Comparison of ENCODE assay signal across 19 cellular contexts in genomic region chr12:107390414-107390813, GRCh38.
A peak's percentile ranks its signal among the peaks of the same experiment; 100 is the strongest.
DNase-seq lines count a peak whose midpoint lies in the region; ATAC-seq and TF ChIP-seq lines count a peak whose summit lies in the region.
"Had no signal": no experiment of that assay in that cellular context is flagged by ENCODE, and none has a peak within 500 bp of the region (broad histone marks: within the 10 kb centered on the region; RNA-seq: fewer than 3 reads in every experiment).

No MANE protein-coding gene starts in this region.

- DNase-seq in activated naive CD4-positive, alpha-beta T cell treated with anti-CD3 and anti-CD28 coated beads for 36 hours = no peak
- no peak for DNase-seq in activated T-helper 1 cell treated with anti-CD3 and anti-CD28 coated beads, Interleukin-12 subunit alpha, Interleukin-12 subunit beta, Interleukin-2, Interleukin-4 antibody, amounts not matched to agents 30 ng/mL and 10 ng/mL and 1 ng/mL, durations not matched to agents 14 hours and 24 hours and 36 hours (ENCODE audit: low spot score)
- no peak for DNase-seq in stimulated activated effector memory CD8-positive, alpha-beta T cell treated with anti-CD3 and anti-CD28 coated beads, Interleukin-12 subunit alpha, Interleukin-12 subunit beta, amount 100 ng/mL, for 72 hours (ENCODE audit: low spot score in 2 of 2)
- DNase-seq in NCI-H1694 treated with DMSO at 0.1 percent for 48 hours (lab: John Stamatoyannopoulos, UW) (no peak), heart right ventricle (no peak), DMS79 (lab: John Stamatoyannopoulos, UW) (no peak)
- DNase-seq: Calu3; Kasumi-1; MM.1S; NCI-H1092 treated with DMSO at 0.1 percent for 48 hours; NCI-H1694; NCI-H345; NCI-H69; NK-92 treated with Interleukin-12 subunit alpha and Interleukin-12 subunit beta, amount 100 ng/mL, for 24 hours; RPMI8226 had no signal

- no peak for ATAC-seq in stimulated activated effector memory CD8-positive, alpha-beta T cell treated with anti-CD3 and anti-CD28 coated beads, Interleukin-12 subunit alpha, Interleukin-12 subunit beta, amount 100 ng/mL, for 72 hours
- ATAC-seq in heart right ventricle = no peak

- peaks cover 0 to 5% (median 0%) of the 10 kb centered on the region in 9 donors for H3K4me1 ChIP-seq in heart right ventricle
- H3K4me1 ChIP-seq: HAP-1 had no signal

- H3K9me3 Mint-ChIP-seq in activated naive CD4-positive, alpha-beta T cell treated with anti-CD3 and anti-CD28 coated beads, Interleukin-2, amount 50 U/mL, for 24 hours = no peaks in the 10 kb centered on the region
- peaks cover 9% of the 10 kb centered on the region for H3K9me3 Mint-ChIP-seq in activated naive CD4-positive, alpha-beta T cell treated with anti-CD3 and anti-CD28 coated beads for 36 hours
- H3K9me3 Mint-ChIP-seq in IgD-negative memory B cell = no peaks in the 10 kb centered on the region
- H3K9me3 Mint-ChIP-seq in activated T-helper 1 cell treated with anti-CD3 and anti-CD28 coated beads, Interleukin-12 subunit alpha, Interleukin-12 subunit beta, Interleukin-2, Interleukin-4 antibody, amounts not matched to agents 30 ng/mL and 10 ng/mL and 1 ng/mL, durations not matched to agents 14 hours and 24 hours and 36 hours = peaks cover 9% of the 10 kb centered on the region
- no peaks in the 10 kb centered on the region for H3K9me3 Mint-ChIP-seq in stimulated activated effector memory CD8-positive, alpha-beta T cell treated with anti-CD3 and anti-CD28 coated beads, Interleukin-12 subunit alpha, Interleukin-12 subunit beta, amount 100 ng/mL, for 72 hours

- H3K36me3 ChIP-seq in heart right ventricle = no peaks in the 10 kb centered on the region
- H3K36me3 ChIP-seq: HAP-1 had no signal

- no peak overlapping the region for H3K27ac ChIP-seq in heart right ventricle
- H3K27ac ChIP-seq: C4-2B had no signal

- 73 to 75% methylated on average over 2 of the region's 2 CpGs for WGBS in heart right ventricle, 2 donors

- peaks cover 0 to 18% (median 0%) of the 10 kb centered on the region in 11 donors for H3K9me3 ChIP-seq in heart right ventricle
- H3K9me3 ChIP-seq: HAP-1 had no signal

- H3K27me3 ChIP-seq in heart right ventricle = peaks cover 0 to 5% (median 0%) of the 10 kb centered on the region in 7 donors

- peak overlapping the region; percentile 5 for H3K27ac Mint-ChIP-seq in activated naive CD4-positive, alpha-beta T cell treated with anti-CD3 and anti-CD28 coated beads, Interleukin-2, amount 50 U/mL, for 24 hours
- H3K27ac Mint-ChIP-seq in activated naive CD4-positive, alpha-beta T cell treated with anti-CD3 and anti-CD28 coated beads for 36 hours = no peak overlapping the region
- peak overlapping the region in 2 of 3 donors; percentile 19 to 71 for H3K27ac Mint-ChIP-seq in IgD-negative memory B cell
- H3K27ac Mint-ChIP-seq in activated T-helper 1 cell treated with anti-CD3 and anti-CD28 coated beads, Interleukin-12 subunit alpha, Interleukin-12 subunit beta, Interleukin-2, Interleukin-4 antibody, amounts not matched to agents 30 ng/mL and 10 ng/mL and 1 ng/mL, durations not matched to agents 14 hours and 24 hours and 36 hours = peak overlapping the region; percentile 32
- peak overlapping the region; percentile 68 for H3K27ac Mint-ChIP-seq in stimulated activated effector memory CD8-positive, alpha-beta T cell treated with anti-CD3 and anti-CD28 coated beads, Interleukin-12 subunit alpha, Interleukin-12 subunit beta, amount 100 ng/mL, for 72 hours

- intact Hi-C loops in activated naive CD4-positive, alpha-beta T cell treated with anti-CD3 and anti-CD28 coated beads for 36 hours (cut with micrococcal nuclease) = no loop called here
- intact Hi-C loops in activated T-helper 1 cell treated with anti-CD3 and anti-CD28 coated beads, Interleukin-12 subunit alpha, Interleukin-12 subunit beta, Interleukin-2, Interleukin-4 antibody, amounts not matched to agents 30 ng/mL and 10 ng/mL and 1 ng/mL, durations not matched to agents 14 hours and 24 hours and 36 hours (cut with micrococcal nuclease) = loop anchor here (2.0 kb wide), 1 partner anchor 18 kb away; no protein-coding TSS in a partner anchor
- intact Hi-C loops in heart right ventricle (cut with DNase I) = loop anchor here in 2 of 10 donors (10.0 kb wide), 1 partner anchor 256 kb away; no protein-coding TSS in a partner anchor

- no peak overlapping the region for H3K4me3 Mint-ChIP-seq in activated naive CD4-positive, alpha-beta T cell treated with anti-CD3 and anti-CD28 coated beads, Interleukin-2, amount 50 U/mL, for 24 hours
- H3K4me3 Mint-ChIP-seq in activated naive CD4-positive, alpha-beta T cell treated with anti-CD3 and anti-CD28 coated beads for 36 hours = no peak overlapping the region
- H3K4me3 Mint-ChIP-seq in IgD-negative memory B cell = no peak overlapping the region
- no peak overlapping the region for H3K4me3 Mint-ChIP-seq in activated T-helper 1 cell treated with anti-CD3 and anti-CD28 coated beads, Interleukin-12 subunit alpha, Interleukin-12 subunit beta, Interleukin-2, Interleukin-4 antibody, amounts not matched to agents 30 ng/mL and 10 ng/mL and 1 ng/mL, durations not matched to agents 14 hours and 24 hours and 36 hours
- no peak overlapping the region for H3K4me3 Mint-ChIP-seq in stimulated activated effector memory CD8-positive, alpha-beta T cell treated with anti-CD3 and anti-CD28 coated beads, Interleukin-12 subunit alpha, Interleukin-12 subunit beta, amount 100 ng/mL, for 72 hours

- no peak overlapping the region for H3K4me3 ChIP-seq in heart right ventricle
- H3K4me3 ChIP-seq: HAP-1 had no signal

- H3K36me3 Mint-ChIP-seq in activated naive CD4-positive, alpha-beta T cell treated with anti-CD3 and anti-CD28 coated beads, Interleukin-2, amount 50 U/mL, for 24 hours = no peaks in the 10 kb centered on the region
- peaks cover 9% of the 10 kb centered on the region for H3K36me3 Mint-ChIP-seq in activated naive CD4-positive, alpha-beta T cell treated with anti-CD3 and anti-CD28 coated beads for 36 hours (ENCODE audit: low read depth)
- H3K36me3 Mint-ChIP-seq in IgD-negative memory B cell = peaks cover 1% of the 10 kb centered on the region
- H3K36me3 Mint-ChIP-seq in activated T-helper 1 cell treated with anti-CD3 and anti-CD28 coated beads, Interleukin-12 subunit alpha, Interleukin-12 subunit beta, Interleukin-2, Interleukin-4 antibody, amounts not matched to agents 30 ng/mL and 10 ng/mL and 1 ng/mL, durations not matched to agents 14 hours and 24 hours and 36 hours (ENCODE audit: low read depth) = peaks cover 17% of the 10 kb centered on the region
- H3K36me3 Mint-ChIP-seq in stimulated activated effector memory CD8-positive, alpha-beta T cell treated with anti-CD3 and anti-CD28 coated beads, Interleukin-12 subunit alpha, Interleukin-12 subunit beta, amount 100 ng/mL, for 72 hours = peaks cover 6% of the 10 kb centered on the region

- no peaks in the 10 kb centered on the region for H3K27me3 Mint-ChIP-seq in activated naive CD4-positive, alpha-beta T cell treated with anti-CD3 and anti-CD28 coated beads, Interleukin-2, amount 50 U/mL, for 24 hours
- no peaks in the 10 kb centered on the region for H3K27me3 Mint-ChIP-seq in activated naive CD4-positive, alpha-beta T cell treated with anti-CD3 and anti-CD28 coated beads for 36 hours (ENCODE audit: low read depth)
- peaks cover 2% of the 10 kb centered on the region for H3K27me3 Mint-ChIP-seq in IgD-negative memory B cell
- peaks cover 2% of the 10 kb centered on the region for H3K27me3 Mint-ChIP-seq in activated T-helper 1 cell treated with anti-CD3 and anti-CD28 coated beads, Interleukin-12 subunit alpha, Interleukin-12 subunit beta, Interleukin-2, Interleukin-4 antibody, amounts not matched to agents 30 ng/mL and 10 ng/mL and 1 ng/mL, durations not matched to agents 14 hours and 24 hours and 36 hours (ENCODE audit: insufficient read depth)

- H3K4me1 Mint-ChIP-seq in activated naive CD4-positive, alpha-beta T cell treated with anti-CD3 and anti-CD28 coated beads, Interleukin-2, amount 50 U/mL, for 24 hours = peaks cover 77% of the 10 kb centered on the region
- peaks cover 74% of the 10 kb centered on the region for H3K4me1 Mint-ChIP-seq in activated naive CD4-positive, alpha-beta T cell treated with anti-CD3 and anti-CD28 coated beads for 36 hours (ENCODE audit: low read depth)
- H3K4me1 Mint-ChIP-seq in IgD-negative memory B cell = peaks cover 0 to 5% (median 0%) of the 10 kb centered on the region in 3 donors
- H3K4me1 Mint-ChIP-seq in activated T-helper 1 cell treated with anti-CD3 and anti-CD28 coated beads, Interleukin-12 subunit alpha, Interleukin-12 subunit beta, Interleukin-2, Interleukin-4 antibody, amounts not matched to agents 30 ng/mL and 10 ng/mL and 1 ng/mL, durations not matched to agents 14 hours and 24 hours and 36 hours (ENCODE audit: low read depth) = peaks cover 75% of the 10 kb centered on the region
- peaks cover 54% of the 10 kb centered on the region for H3K4me1 Mint-ChIP-seq in stimulated activated effector memory CD8-positive, alpha-beta T cell treated with anti-CD3 and anti-CD28 coated beads, Interleukin-12 subunit alpha, Interleukin-12 subunit beta, amount 100 ng/mL, for 72 hours

- TF ChIP-seq CTCF in heart right ventricle (IDR thresholded peaks at IDR 0.05) = no peak

- CTCF ChIA-PET in activated naive CD4-positive, alpha-beta T cell treated with anti-CD3 and anti-CD28 coated beads for 36 hours (lab: Charles Lee) = interaction anchor here (1.4 kb wide), 1 partner anchor 14 kb away, joined by 5 read pairs; no protein-coding TSS in a partner anchor
